In genomic region chr1:58576727-58577675, GRCh38 we compare ENCODE assay signal across 8 cellular contexts. TPM values are rescaled to one million over a fixed set of nuclear protein-coding genes. Genes with fewer than 3 reads are reported as not detected.
DNase-seq lines count a peak whose midpoint lies in the region; ATAC-seq and TF ChIP-seq lines count a peak whose summit lies in the region.

TACSTD2 (minus strand) TSS chr1:58577252; CDS start chr1:58577156, 96 bp downstream.

- in situ Hi-C loops in transverse colon (cut with MboI; ENCODE audit: low pct_ligation_motif_present in 1 of 4, low pct_unique_long_range_greater_than_20kb in 1 of 4, low sequenced_read_pairs in 3 of 4), result no loop called here

- no peaks in the 10 kb centered on the region for H3K9me3 ChIP-seq in transverse colon

- TF ChIP-seq CTCF in transverse colon (IDR thresholded peaks at IDR 0.05), result peak in 1 of 5 experiments; percentile 15

- H3K36me3 Mint-ChIP-seq in activated CD4-positive, alpha-beta T cell treated with anti-CD3 and anti-CD28 coated beads, Interleukin-2, amount 10 ng/mL, durations not matched to agents 24 days and 14 days (ENCODE audit: low read depth), result peaks cover 1% of the 10 kb centered on the region
- peaks cover 3% of the 10 kb centered on the region for H3K36me3 Mint-ChIP-seq in memory B cell

- no peak for TF ChIP-seq POLR2A in transverse colon (IDR thresholded peaks at IDR 0.05)

- peak within 1 kb of the TSS in 1 of 4 donors; percentile 9 for H3K27ac ChIP-seq in transverse colon

- H3K4me3 ChIP-seq in transverse colon, result peak within 1 kb of the TSS; percentile 2 to 45 (median 31)

- peak; percentile 61 for DNase-seq in activated CD4-positive, alpha-beta T cell treated with anti-CD3 and anti-CD28 coated beads, Interleukin-2, amount 10 ng/mL, durations not matched to agents 24 days and 14 days
- DNase-seq in activated CD4-positive, alpha-beta T cell treated with anti-CD3 and anti-CD28 coated beads for 48 hours, result no peak
- DNase-seq in dermis blood vessel endothelial cell (peak; percentile 72), memory B cell (ENCODE audit: low spot score in 2 of 2) (peak in 1 of 2 donors; percentile 12), transverse colon (peak; percentile 61), NCI-H1930 (lab: John Stamatoyannopoulos, UW) (no peak), 8988T (no peak)

- peaks cover 35% of the 10 kb centered on the region for H3K4me1 Mint-ChIP-seq in activated CD4-positive, alpha-beta T cell treated with anti-CD3 and anti-CD28 coated beads, Interleukin-2, amount 10 ng/mL, durations not matched to agents 24 days and 14 days
- peaks cover 11% of the 10 kb centered on the region for H3K4me1 Mint-ChIP-seq in memory B cell

- no peaks in the 10 kb centered on the region for H3K9me3 Mint-ChIP-seq in activated CD4-positive, alpha-beta T cell treated with anti-CD3 and anti-CD28 coated beads, Interleukin-2, amount 10 ng/mL, durations not matched to agents 24 days and 14 days
- peaks cover 1% of the 10 kb centered on the region for H3K9me3 Mint-ChIP-seq in memory B cell

- no peaks in the 10 kb centered on the region for H3K36me3 ChIP-seq in transverse colon

- no peak for ATAC-seq in memory B cell (ENCODE audit: low read depth)
- ATAC-seq in GM18870 (IDR thresholded peaks at IDR 0.05; ENCODE audit: unreplicated experiment), result no peak

- H3K27me3 Mint-ChIP-seq in activated CD4-positive, alpha-beta T cell treated with anti-CD3 and anti-CD28 coated beads, Interleukin-2, amount 10 ng/mL, durations not matched to agents 24 days and 14 days, result peaks cover 69% of the 10 kb centered on the region
- H3K27me3 Mint-ChIP-seq in memory B cell, result peaks cover 21% of the 10 kb centered on the region

- H3K4me1 ChIP-seq in transverse colon, result peaks cover 0 to 23% (median 10%) of the 10 kb centered on the region in 4 donors

- intact Hi-C loops in activated CD4-positive, alpha-beta T cell treated with anti-CD3 and anti-CD28 coated beads, Interleukin-2, amount 10 ng/mL, durations not matched to agents 24 days and 14 days (cut with micrococcal nuclease), result loop anchor here (5.0 kb wide), 1 partner anchor 75 kb away; no protein-coding TSS in a partner anchor
- intact Hi-C loops in transverse colon (cut with DNase I; ENCODE audit: low total_unique reads), result no loop called here

- peak within 1 kb of the TSS; percentile 81 for H3K4me3 Mint-ChIP-seq in activated CD4-positive, alpha-beta T cell treated with anti-CD3 and anti-CD28 coated beads, Interleukin-2, amount 10 ng/mL, durations not matched to agents 24 days and 14 days
- H3K4me3 Mint-ChIP-seq in memory B cell, result peak within 1 kb of the TSS; percentile 81

- 1 to 25% methylated on average over 25 to 85 of the region's 107 CpGs for WGBS in transverse colon (ENCODE audit: low coverage in 1 of 2), 2 donors

- no peak within 1 kb of the TSS for H3K27ac Mint-ChIP-seq in activated CD4-positive, alpha-beta T cell treated with anti-CD3 and anti-CD28 coated beads, Interleukin-2, amount 10 ng/mL, durations not matched to agents 24 days and 14 days
- no peak within 1 kb of the TSS for H3K27ac Mint-ChIP-seq in memory B cell

- TF ChIP-seq EP300 in transverse colon (IDR thresholded peaks at IDR 0.05; ENCODE audit: low read depth), result no peak

- H3K27me3 ChIP-seq in transverse colon, result peaks cover 66% of the 10 kb centered on the region

RNA-seq across cellular contexts. Expression of gene TACSTD2, which starts in this region (rescaled TPM):
- total RNA-seq in activated CD4-positive, alpha-beta T cell treated with anti-CD3 and anti-CD28 coated beads, Interleukin-2, amount 10 ng/mL, durations not matched to agents 24 days and 14 days, result 0.07 TPM in 1 of 2 replicates, not detected in the other
- total RNA-seq in dermis blood vessel endothelial cell (43.9 and 48.0 TPM in 2 replicates), transverse colon (under 1 TPM in 2 of 4 donors, not detected in 2; 0.55 to 0.79 TPM)

Comparison
In these comparisons a context has a peak if more than half of its experiments do, and no peak if none do; other contexts are left out.
1. RNA of gene TACSTD2 (total RNA-seq): 43.9 to 48.0 TPM in dermis blood vessel endothelial cell; 0.55 to 0.79 TPM in transverse colon and 0.07 TPM in activated CD4-positive, alpha-beta T cell treated with anti-CD3 and anti-CD28 coated beads, Interleukin-2, amount 10 ng/mL, durations not matched to agents 24 days and 14 days; every median in the first group is over 10 times any median in the second.
2. Peak in DNase-seq in activated CD4-positive, alpha-beta T cell treated with anti-CD3 and anti-CD28 coated beads, Interleukin-2, amount 10 ng/mL, durations not matched to agents 24 days and 14 days; RNA of the gene not detected or under 1 TPM.
3. Peak in DNase-seq and H3K4me3 ChIP-seq in transverse colon; RNA of the gene not detected or under 1 TPM.